21 cellular contexts compared by ENCODE assay signal in the genomic region with DNA sequence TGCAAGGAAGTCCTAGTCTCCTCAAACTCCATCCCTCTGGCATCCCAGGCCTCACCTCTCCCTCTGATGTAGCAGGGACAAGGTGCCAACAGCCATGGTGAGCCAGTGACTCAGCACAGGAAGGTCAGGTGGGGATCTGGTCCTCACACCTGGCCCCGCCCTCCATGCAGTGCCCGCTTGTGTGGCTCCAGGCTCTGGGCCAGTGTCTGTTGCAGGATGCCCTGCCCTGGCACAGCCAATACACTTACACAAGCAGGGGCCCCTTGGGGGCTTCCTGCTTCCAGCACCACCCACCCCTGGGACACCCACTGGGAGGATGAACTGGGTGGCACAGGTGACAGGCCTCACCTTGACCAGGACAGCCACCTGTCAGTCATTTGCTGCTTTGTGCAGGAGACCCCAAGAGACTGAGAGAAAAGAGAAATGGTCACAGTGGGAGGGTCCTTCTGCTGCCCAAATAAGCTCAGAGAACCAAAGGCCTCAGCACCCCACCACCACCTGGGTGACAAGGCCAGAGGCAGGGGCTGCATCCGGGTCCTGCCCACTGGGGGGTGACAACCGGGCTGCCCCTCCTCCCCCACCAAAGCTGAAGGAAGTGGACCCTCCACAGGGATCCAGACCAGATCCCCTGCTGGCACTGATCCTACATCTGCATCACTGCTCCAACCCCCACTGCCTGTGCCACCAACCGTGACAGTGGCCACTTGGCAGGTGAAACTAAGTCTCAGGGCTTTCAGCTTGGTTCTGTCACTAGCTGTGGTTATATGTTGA.
DNase-seq lines count a peak whose midpoint lies in the region; ATAC-seq and TF ChIP-seq lines count a peak whose summit lies in the region.
"Had no signal": no experiment of that assay in that cellular context is flagged by ENCODE, and none has a peak within 500 bp of the region (broad histone marks: within the 10 kb centered on the region; RNA-seq: fewer than 3 reads in every experiment).

No MANE protein-coding gene starts in this region.

- no peak overlapping the region for H3K4me3 Mint-ChIP-seq in stimulated activated memory B cell treated with anti-CD40 and anti-IgM and Interleukin-4, amounts not matched to agents 10 μg/mL and 1 μg/mL and 100 μg/mL, for 72 hours
- H3K4me3 Mint-ChIP-seq: CD4-positive, CD25-positive, alpha-beta regulatory T cell; CD8-positive, alpha-beta T cell had no signal

- in situ Hi-C loops in GM13976 (cut with MboI; ENCODE audit: low sequenced_read_pairs, unreplicated experiment) = no loop called here

- H3K4me1 ChIP-seq in BLaER1 (peaks cover 11% of the 10 kb centered on the region), RWPE2 (ENCODE audit: insufficient read depth, poor library complexity, severe bottlenecking) (no peaks in the 10 kb centered on the region)
- H3K4me1 ChIP-seq: A549, BE2C, Caco-2 had no signal

- H3K9me3 ChIP-seq in BLaER1 (peaks cover 2% of the 10 kb centered on the region), RWPE2 (ENCODE audit: severe bottlenecking) (no peaks in the 10 kb centered on the region), MG63 (no peaks in the 10 kb centered on the region)
- H3K9me3 ChIP-seq: A549, BE2C had no signal

- H3K27me3 Mint-ChIP-seq in stimulated activated memory B cell treated with anti-CD40 and anti-IgM and Interleukin-4, amounts not matched to agents 10 μg/mL and 1 μg/mL and 100 μg/mL, for 72 hours = no peaks in the 10 kb centered on the region
- H3K27me3 Mint-ChIP-seq: CD4-positive, CD25-positive, alpha-beta regulatory T cell had no signal

- no peaks in the 10 kb centered on the region for H4K20me1 ChIP-seq in BLaER1

- no peaks in the 10 kb centered on the region for H3K4me1 Mint-ChIP-seq in stimulated activated memory B cell treated with anti-CD40 and anti-IgM and Interleukin-4, amounts not matched to agents 10 μg/mL and 1 μg/mL and 100 μg/mL, for 72 hours
- H3K4me1 Mint-ChIP-seq: CD4-positive, CD25-positive, alpha-beta regulatory T cell had no signal

- DNase-seq in RWPE2 (ENCODE audit: low spot score) (peak; percentile 75), mesenteric fat pad (ENCODE audit: low spot score) (peak; percentile 51), cerebellar nuclear complex (lab: John Stamatoyannopoulos, UW) (no peak), GM13976 (ENCODE audit: low spot score) (no peak), MG63 (no peak)
- DNase-seq: 8988T; ACHN; AML-193; BE2C; Caco-2; CD4-positive, CD25-positive, alpha-beta regulatory T cell; CD8-positive, alpha-beta T cell; DMS153; DND-41; GM23248; H7; HCEC 1CT had no signal

- H3K36me3 ChIP-seq in BLaER1 (no peaks in the 10 kb centered on the region), RWPE2 (ENCODE audit: low read depth) (no peaks in the 10 kb centered on the region), MG63 (no peaks in the 10 kb centered on the region)
- H3K36me3 ChIP-seq: BE2C had no signal

- no peak overlapping the region for H3K27ac Mint-ChIP-seq in stimulated activated memory B cell treated with anti-CD40 and anti-IgM and Interleukin-4, amounts not matched to agents 10 μg/mL and 1 μg/mL and 100 μg/mL, for 72 hours
- H3K27ac Mint-ChIP-seq: CD4-positive, CD25-positive, alpha-beta regulatory T cell; CD8-positive, alpha-beta T cell had no signal

- H3K9me3 Mint-ChIP-seq in stimulated activated memory B cell treated with anti-CD40 and anti-IgM and Interleukin-4, amounts not matched to agents 10 μg/mL and 1 μg/mL and 100 μg/mL, for 72 hours = peaks cover 5% of the 10 kb centered on the region

- no peaks in the 10 kb centered on the region for H3K27me3 ChIP-seq in BLaER1
- H3K27me3 ChIP-seq in RWPE2 (ENCODE audit: insufficient read depth, poor library complexity, severe bottlenecking) = no peaks in the 10 kb centered on the region
- H3K27me3 ChIP-seq in MG63 = no peaks in the 10 kb centered on the region
- H3K27me3 ChIP-seq: BE2C had no signal

- H3K4me2 ChIP-seq in BLaER1 = peak overlapping the region; percentile 48
- H3K4me2 ChIP-seq: A549 had no signal

- no peak overlapping the region for H3K27ac ChIP-seq in BLaER1
- no peak overlapping the region for H3K27ac ChIP-seq in RWPE2 (ENCODE audit: poor library complexity, severe bottlenecking)
- H3K27ac ChIP-seq: A549, C4-2B, GM23248 had no signal

- no peaks in the 10 kb centered on the region for H3K36me3 Mint-ChIP-seq in stimulated activated memory B cell treated with anti-CD40 and anti-IgM and Interleukin-4, amounts not matched to agents 10 μg/mL and 1 μg/mL and 100 μg/mL, for 72 hours
- H3K36me3 Mint-ChIP-seq: CD8-positive, alpha-beta T cell had no signal

- TF ChIP-seq CTCF in RWPE2 (IDR thresholded peaks at IDR 0.05; ENCODE audit: poor library complexity, severe bottlenecking) = no peak
- no peak for TF ChIP-seq CTCF in GM13976 (IDR thresholded peaks at IDR 0.05; ENCODE audit: borderline replicate concordance, control extremely low read depth, extremely low read depth, insufficient read depth, missing control alignments)

- no peak overlapping the region for H3K9ac ChIP-seq in BLaER1
- H3K9ac ChIP-seq: GM23248 had no signal

- no peak overlapping the region for H3K4me3 ChIP-seq in BLaER1
- no peak overlapping the region for H3K4me3 ChIP-seq in RWPE2 (ENCODE audit: severe bottlenecking)
- H3K4me3 ChIP-seq in MG63 = no peak overlapping the region
- H3K4me3 ChIP-seq: A549, GM23248 had no signal

- 0 out of 3 replicates have a peak, but pooled peaks have one; percentile 10 for ATAC-seq in RWPE2 (ENCODE audit: low read depth)
- peak; percentile 31 for ATAC-seq in stimulated activated memory B cell treated with anti-CD40 and anti-IgM and Interleukin-4, amounts not matched to agents 10 μg/mL and 1 μg/mL and 100 μg/mL, for 72 hours
- ATAC-seq: A549; CD8-positive, alpha-beta T cell had no signal

Comparison
In these comparisons a context has a peak if more than half of its experiments do, and no peak if none do; other contexts are left out.
1. DNase-seq: peak in RWPE2 (single experiment) and mesenteric fat pad (single experiment); none in cerebellar nuclear complex (0 of 2), GM13976 (single experiment) and MG63 (single experiment).